1 cellular context compared by ENCODE assay signal in the genomic region with DNA sequence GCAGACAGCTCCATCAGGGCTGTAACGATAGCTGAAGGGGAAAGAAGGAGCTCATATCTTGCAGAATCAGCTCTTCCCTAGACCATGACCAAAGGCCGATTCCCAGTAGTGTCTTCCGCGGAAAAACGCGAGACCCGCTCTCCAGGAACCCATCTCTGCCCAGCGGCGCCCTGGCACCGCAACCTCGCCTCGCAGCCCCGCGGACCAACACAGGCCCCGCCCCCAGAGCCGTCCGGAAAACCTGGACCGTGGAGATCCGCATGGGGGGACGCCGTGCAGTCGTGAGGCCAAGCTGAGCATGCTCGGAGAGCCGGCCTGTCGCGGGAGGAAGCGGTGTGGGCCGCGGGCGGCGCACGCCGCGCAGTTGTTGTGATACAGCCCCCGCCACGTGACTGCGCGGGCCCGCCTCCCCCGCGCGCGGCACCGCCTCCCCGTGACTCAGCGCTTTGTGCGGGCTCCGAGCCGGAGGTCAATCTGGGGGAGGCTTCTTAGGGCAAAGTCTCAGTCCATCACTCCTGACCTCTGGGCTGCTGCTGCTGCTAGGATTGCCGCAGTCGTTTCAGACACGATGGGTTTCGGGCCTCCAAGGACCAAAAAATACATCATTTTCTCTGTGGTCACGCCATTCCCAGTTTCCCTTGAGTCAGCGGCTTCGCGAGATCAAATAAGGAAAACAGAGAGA.
A peak's percentile ranks its signal among the peaks of the same experiment; 100 is the strongest.
TF ChIP-seq lines count a peak whose summit lies in the region.

No MANE protein-coding gene starts in this region.

TF ChIP-seq in HepG2, 621 proteins besides CTCF, POLR2A, EP300 and RAD21 (continued from another document and continues in another):
- TF ChIP-seq, protein P1, sequence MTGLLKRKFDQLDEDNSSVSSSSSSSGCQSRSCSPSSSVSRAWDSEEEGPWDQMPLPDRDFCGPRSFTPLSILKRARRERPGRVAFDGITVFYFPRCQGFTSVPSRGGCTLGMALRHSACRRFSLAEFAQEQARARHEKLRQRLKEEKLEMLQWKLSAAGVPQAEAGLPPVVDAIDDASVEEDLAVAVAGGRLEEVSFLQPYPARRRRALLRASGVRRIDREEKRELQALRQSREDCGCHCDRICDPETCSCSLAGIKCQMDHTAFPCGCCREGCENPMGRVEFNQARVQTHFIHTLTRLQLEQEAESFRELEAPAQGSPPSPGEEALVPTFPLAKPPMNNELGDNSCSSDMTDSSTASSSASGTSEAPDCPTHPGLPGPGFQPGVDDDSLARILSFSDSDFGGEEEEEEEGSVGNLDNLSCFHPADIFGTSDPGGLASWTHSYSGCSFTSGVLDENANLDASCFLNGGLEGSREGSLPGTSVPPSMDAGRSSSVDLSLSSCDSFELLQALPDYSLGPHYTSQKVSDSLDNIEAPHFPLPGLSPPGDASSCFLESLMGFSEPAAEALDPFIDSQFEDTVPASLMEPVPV (CRISPR knock-in tag; IDR thresholded peaks at IDR 0.05): peak; percentile 99
- 0 out of 2 replicates have a peak, but pooled peaks have one; percentile 67 for TF ChIP-seq CHCHD3 (CRISPR knock-in tag; IDR thresholded peaks at IDR 0.05)
- TF ChIP-seq, protein P2, sequence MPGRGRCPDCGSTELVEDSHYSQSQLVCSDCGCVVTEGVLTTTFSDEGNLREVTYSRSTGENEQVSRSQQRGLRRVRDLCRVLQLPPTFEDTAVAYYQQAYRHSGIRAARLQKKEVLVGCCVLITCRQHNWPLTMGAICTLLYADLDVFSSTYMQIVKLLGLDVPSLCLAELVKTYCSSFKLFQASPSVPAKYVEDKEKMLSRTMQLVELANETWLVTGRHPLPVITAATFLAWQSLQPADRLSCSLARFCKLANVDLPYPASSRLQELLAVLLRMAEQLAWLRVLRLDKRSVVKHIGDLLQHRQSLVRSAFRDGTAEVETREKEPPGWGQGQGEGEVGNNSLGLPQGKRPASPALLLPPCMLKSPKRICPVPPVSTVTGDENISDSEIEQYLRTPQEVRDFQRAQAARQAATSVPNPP (CRISPR knock-in tag; IDR thresholded peaks at IDR 0.05): peak; percentile 92
- no peak for TF ChIP-seq FOXA1 (IDR thresholded peaks at IDR 0.05)
- peak; percentile 65 for TF ChIP-seq FOXA1 (CRISPR knock-in tag; IDR thresholded peaks at IDR 0.05)
- TF ChIP-seq SRY (CRISPR knock-in tag; IDR thresholded peaks at IDR 0.05): peak; percentile 98
- TF ChIP-seq MAFK (conservative IDR thresholded peaks at IDR 0.05 in 1 of 2, IDR thresholded peaks at IDR 0.05 in 1 of 2; ENCODE audit: low read length in 2 of 2): peak; percentile 87 to 99
- TF ChIP-seq ONECUT2 (CRISPR knock-in tag; IDR thresholded peaks at IDR 0.05): peak; percentile 61
- TF ChIP-seq ZBTB38 (CRISPR knock-in tag; IDR thresholded peaks at IDR 0.05): peak; percentile 99
- TF ChIP-seq CAMTA2 (CRISPR knock-in tag; IDR thresholded peaks at IDR 0.05; ENCODE audit: borderline replicate concordance): peak; percentile 81; the same call in 1 of the 2 replicates
- TF ChIP-seq ZNF343 (CRISPR knock-in tag; IDR thresholded peaks at IDR 0.05): peak; percentile 96
- peak; percentile 87; the same call in 1 of the 2 replicates for TF ChIP-seq RFXAP (CRISPR knock-in tag; IDR thresholded peaks at IDR 0.05; ENCODE audit: borderline replicate concordance)
- TF ChIP-seq FOXP1 (IDR thresholded peaks at IDR 0.05): peak; percentile 80
- peak; percentile 85 for TF ChIP-seq FOXP1 (CRISPR knock-in tag; IDR thresholded peaks at IDR 0.05)
- TF ChIP-seq ZSCAN12 (CRISPR knock-in tag; IDR thresholded peaks at IDR 0.05): no peak
- TF ChIP-seq, protein P3, sequence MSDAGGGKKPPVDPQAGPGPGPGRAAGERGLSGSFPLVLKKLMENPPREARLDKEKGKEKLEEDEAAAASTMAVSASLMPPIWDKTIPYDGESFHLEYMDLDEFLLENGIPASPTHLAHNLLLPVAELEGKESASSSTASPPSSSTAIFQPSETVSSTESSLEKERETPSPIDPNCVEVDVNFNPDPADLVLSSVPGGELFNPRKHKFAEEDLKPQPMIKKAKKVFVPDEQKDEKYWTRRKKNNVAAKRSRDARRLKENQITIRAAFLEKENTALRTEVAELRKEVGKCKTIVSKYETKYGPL (CRISPR knock-in tag; IDR thresholded peaks at IDR 0.05): no peak
- no peak for TF ChIP-seq ZFP36L2 (CRISPR knock-in tag; IDR thresholded peaks at IDR 0.05)
- TF ChIP-seq ZNF780A (CRISPR knock-in tag; IDR thresholded peaks at IDR 0.05): peak; percentile 94
- peak; percentile 63 for TF ChIP-seq SIN3B (IDR thresholded peaks at IDR 0.05; ENCODE audit: low read length)
- peak; percentile 61; the same call in 1 of the 2 replicates for TF ChIP-seq AKAP8 (CRISPR knock-in tag; IDR thresholded peaks at IDR 0.05)
- TF ChIP-seq SP4 (CRISPR knock-in tag; IDR thresholded peaks at IDR 0.05): peak; percentile 99
- TF ChIP-seq FOXC1 (CRISPR knock-in tag; IDR thresholded peaks at IDR 0.05; ENCODE audit: borderline replicate concordance): peak; percentile 95; the same call in 1 of the 2 replicates
- TF ChIP-seq PHF20 (CRISPR knock-in tag; IDR thresholded peaks at IDR 0.05): peak; percentile 85
- peak; percentile 62; the same call in 1 of the 2 replicates for TF ChIP-seq ZNF841 (CRISPR knock-in tag; IDR thresholded peaks at IDR 0.05; ENCODE audit: borderline replicate concordance)
- peak; percentile 91 for TF ChIP-seq POLR2G (IDR thresholded peaks at IDR 0.05; ENCODE audit: low read depth, low read length)
- TF ChIP-seq NFYB (CRISPR knock-in tag; IDR thresholded peaks at IDR 0.05): peak; percentile 47; the same call in 1 of the 2 replicates
- TF ChIP-seq, protein P4, sequence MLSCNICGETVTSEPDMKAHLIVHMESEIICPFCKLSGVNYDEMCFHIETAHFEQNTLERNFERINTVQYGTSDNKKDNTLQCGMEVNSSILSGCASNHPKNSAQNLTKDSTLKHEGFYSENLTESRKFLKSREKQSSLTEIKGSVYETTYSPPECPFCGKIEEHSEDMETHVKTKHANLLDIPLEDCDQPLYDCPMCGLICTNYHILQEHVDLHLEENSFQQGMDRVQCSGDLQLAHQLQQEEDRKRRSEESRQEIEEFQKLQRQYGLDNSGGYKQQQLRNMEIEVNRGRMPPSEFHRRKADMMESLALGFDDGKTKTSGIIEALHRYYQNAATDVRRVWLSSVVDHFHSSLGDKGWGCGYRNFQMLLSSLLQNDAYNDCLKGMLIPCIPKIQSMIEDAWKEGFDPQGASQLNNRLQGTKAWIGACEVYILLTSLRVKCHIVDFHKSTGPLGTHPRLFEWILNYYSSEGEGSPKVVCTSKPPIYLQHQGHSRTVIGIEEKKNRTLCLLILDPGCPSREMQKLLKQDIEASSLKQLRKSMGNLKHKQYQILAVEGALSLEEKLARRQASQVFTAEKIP (CRISPR knock-in tag; IDR thresholded peaks at IDR 0.05; ENCODE audit: borderline replicate concordance): no peak
- TF ChIP-seq, protein P5, sequence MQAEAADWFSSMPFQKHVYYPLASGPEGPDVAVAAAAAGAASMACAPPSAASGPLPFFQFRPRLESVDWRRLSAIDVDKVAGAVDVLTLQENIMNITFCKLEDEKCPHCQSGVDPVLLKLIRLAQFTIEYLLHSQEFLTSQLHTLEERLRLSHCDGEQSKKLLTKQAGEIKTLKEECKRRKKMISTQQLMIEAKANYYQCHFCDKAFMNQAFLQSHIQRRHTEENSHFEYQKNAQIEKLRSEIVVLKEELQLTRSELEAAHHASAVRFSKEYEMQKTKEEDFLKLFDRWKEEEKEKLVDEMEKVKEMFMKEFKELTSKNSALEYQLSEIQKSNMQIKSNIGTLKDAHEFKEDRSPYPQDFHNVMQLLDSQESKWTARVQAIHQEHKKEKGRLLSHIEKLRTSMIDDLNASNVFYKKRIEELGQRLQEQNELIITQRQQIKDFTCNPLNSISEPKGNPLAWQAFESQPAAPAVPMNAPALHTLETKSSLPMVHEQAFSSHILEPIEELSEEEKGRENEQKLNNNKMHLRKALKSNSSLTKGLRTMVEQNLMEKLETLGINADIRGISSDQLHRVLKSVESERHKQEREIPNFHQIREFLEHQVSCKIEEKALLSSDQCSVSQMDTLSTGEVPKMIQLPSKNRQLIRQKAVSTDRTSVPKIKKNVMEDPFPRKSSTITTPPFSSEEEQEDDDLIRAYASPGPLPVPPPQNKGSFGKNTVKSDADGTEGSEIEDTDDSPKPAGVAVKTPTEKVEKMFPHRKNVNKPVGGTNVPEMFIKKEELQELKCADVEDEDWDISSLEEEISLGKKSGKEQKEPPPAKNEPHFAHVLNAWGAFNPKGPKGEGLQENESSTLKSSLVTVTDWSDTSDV (CRISPR knock-in tag; IDR thresholded peaks at IDR 0.05): peak; percentile 18; the same call in 1 of the 2 replicates
- TF ChIP-seq, protein P6, sequence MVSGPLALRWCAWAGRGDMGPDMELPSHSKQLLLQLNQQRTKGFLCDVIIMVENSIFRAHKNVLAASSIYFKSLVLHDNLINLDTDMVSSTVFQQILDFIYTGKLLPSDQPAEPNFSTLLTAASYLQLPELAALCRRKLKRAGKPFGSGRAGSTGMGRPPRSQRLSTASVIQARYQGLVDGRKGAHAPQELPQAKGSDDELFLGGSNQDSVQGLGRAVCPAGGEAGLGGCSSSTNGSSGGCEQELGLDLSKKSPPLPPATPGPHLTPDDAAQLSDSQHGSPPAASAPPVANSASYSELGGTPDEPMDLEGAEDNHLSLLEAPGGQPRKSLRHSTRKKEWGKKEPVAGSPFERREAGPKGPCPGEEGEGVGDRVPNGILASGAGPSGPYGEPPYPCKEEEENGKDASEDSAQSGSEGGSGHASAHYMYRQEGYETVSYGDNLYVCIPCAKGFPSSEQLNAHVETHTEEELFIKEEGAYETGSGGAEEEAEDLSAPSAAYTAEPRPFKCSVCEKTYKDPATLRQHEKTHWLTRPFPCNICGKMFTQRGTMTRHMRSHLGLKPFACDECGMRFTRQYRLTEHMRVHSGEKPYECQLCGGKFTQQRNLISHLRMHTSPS (CRISPR knock-in tag; IDR thresholded peaks at IDR 0.05; ENCODE audit: low read depth): peak; percentile 96
- no peak for TF ChIP-seq HMGA1 (CRISPR knock-in tag; conservative IDR thresholded peaks at IDR 0.05)
- peak; percentile 94; the same call in 1 of the 2 replicates for TF ChIP-seq HOXA9 (CRISPR knock-in tag; IDR thresholded peaks at IDR 0.05; ENCODE audit: borderline replicate concordance)
- TF ChIP-seq ZSCAN29 (CRISPR knock-in tag; conservative IDR thresholded peaks at IDR 0.05): peak; percentile 96; the same call in 1 of the 2 replicates
- TF ChIP-seq SPEN (CRISPR knock-in tag; IDR thresholded peaks at IDR 0.05; ENCODE audit: low read depth): peak; percentile 99
- TF ChIP-seq MXD3 (CRISPR knock-in tag; IDR thresholded peaks at IDR 0.05): peak; percentile 95
- TF ChIP-seq ZFY (CRISPR knock-in tag; IDR thresholded peaks at IDR 0.05): peak; percentile 88
- peak; percentile 92; the same call in 1 of the 2 replicates for TF ChIP-seq ZNF773 (CRISPR knock-in tag; IDR thresholded peaks at IDR 0.05; ENCODE audit: borderline replicate concordance)
- peak; percentile 64; the same call in 1 of the 2 replicates for TF ChIP-seq ZNF629 (CRISPR knock-in tag; conservative IDR thresholded peaks at IDR 0.05)
- TF ChIP-seq HNF1B (CRISPR knock-in tag; IDR thresholded peaks at IDR 0.05): peak; percentile 95
- no peak for TF ChIP-seq IKZF1 (IDR thresholded peaks at IDR 0.05)
- no peak for TF ChIP-seq SRF (IDR thresholded peaks at IDR 0.05; ENCODE audit: low read depth, low read length)
- no peak for TF ChIP-seq ZNF3 (CRISPR knock-in tag; IDR thresholded peaks at IDR 0.05)
- TF ChIP-seq MTF2 (CRISPR knock-in tag; IDR thresholded peaks at IDR 0.05; ENCODE audit: borderline replicate concordance): no peak
- peak; percentile 99 for TF ChIP-seq HOXA5 (CRISPR knock-in tag; IDR thresholded peaks at IDR 0.05)
- no peak; the same call in 1 of the 2 replicates for TF ChIP-seq SMYD3 (CRISPR knock-in tag; IDR thresholded peaks at IDR 0.05)
- TF ChIP-seq, protein P7, sequence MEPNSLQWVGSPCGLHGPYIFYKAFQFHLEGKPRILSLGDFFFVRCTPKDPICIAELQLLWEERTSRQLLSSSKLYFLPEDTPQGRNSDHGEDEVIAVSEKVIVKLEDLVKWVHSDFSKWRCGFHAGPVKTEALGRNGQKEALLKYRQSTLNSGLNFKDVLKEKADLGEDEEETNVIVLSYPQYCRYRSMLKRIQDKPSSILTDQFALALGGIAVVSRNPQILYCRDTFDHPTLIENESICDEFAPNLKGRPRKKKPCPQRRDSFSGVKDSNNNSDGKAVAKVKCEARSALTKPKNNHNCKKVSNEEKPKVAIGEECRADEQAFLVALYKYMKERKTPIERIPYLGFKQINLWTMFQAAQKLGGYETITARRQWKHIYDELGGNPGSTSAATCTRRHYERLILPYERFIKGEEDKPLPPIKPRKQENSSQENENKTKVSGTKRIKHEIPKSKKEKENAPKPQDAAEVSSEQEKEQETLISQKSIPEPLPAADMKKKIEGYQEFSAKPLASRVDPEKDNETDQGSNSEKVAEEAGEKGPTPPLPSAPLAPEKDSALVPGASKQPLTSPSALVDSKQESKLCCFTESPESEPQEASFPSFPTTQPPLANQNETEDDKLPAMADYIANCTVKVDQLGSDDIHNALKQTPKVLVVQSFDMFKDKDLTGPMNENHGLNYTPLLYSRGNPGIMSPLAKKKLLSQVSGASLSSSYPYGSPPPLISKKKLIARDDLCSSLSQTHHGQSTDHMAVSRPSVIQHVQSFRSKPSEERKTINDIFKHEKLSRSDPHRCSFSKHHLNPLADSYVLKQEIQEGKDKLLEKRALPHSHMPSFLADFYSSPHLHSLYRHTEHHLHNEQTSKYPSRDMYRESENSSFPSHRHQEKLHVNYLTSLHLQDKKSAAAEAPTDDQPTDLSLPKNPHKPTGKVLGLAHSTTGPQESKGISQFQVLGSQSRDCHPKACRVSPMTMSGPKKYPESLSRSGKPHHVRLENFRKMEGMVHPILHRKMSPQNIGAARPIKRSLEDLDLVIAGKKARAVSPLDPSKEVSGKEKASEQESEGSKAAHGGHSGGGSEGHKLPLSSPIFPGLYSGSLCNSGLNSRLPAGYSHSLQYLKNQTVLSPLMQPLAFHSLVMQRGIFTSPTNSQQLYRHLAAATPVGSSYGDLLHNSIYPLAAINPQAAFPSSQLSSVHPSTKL (CRISPR knock-in tag; IDR thresholded peaks at IDR 0.05): peak; percentile 97
- peak; percentile 93 for TF ChIP-seq ZNF552 (CRISPR knock-in tag; IDR thresholded peaks at IDR 0.05; ENCODE audit: borderline replicate concordance)
